In genomic region chr5:67149933-67150523, GRCh38 we compare ENCODE assay signal across 1 cellular context.
TF ChIP-seq lines count a peak whose summit lies in the region.

No MANE protein-coding gene starts in this region.

TF ChIP-seq in GM23338, 12 proteins besides CTCF, POLR2A, EP300 and RAD21 (continued from another document):
- no peak for TF ChIP-seq ZNF462 (CRISPR knock-in tag; IDR thresholded peaks at IDR 0.05)
TF ChIP-seq in GM23338: peak in this region for 0.
